9 cellular contexts compared by ENCODE assay signal in genomic region chr4:17111959-17112659, GRCh38.
A peak's percentile ranks its signal among the peaks of the same experiment; 100 is the strongest.
DNase-seq lines count a peak whose midpoint lies in the region; ATAC-seq and TF ChIP-seq lines count a peak whose summit lies in the region.
"Had no signal": no experiment of that assay in that cellular context is flagged by ENCODE, and none has a peak within 500 bp of the region (broad histone marks: within the 10 kb centered on the region; RNA-seq: fewer than 3 reads in every experiment).

No MANE protein-coding gene starts in this region.

- no peaks in the 10 kb centered on the region for H3K4me1 ChIP-seq in SJCRH30
- H3K4me1 ChIP-seq in hepatocyte (ENCODE audit: insufficient read depth) = no peaks in the 10 kb centered on the region

- H3K9me3 ChIP-seq in SJCRH30 (replicated peaks) (no peaks in the 10 kb centered on the region), hepatocyte (ENCODE audit: low read depth) (no peaks in the 10 kb centered on the region)

- no peak overlapping the region for H3K4me3 Mint-ChIP-seq in CD14-positive monocyte

- intact Hi-C loops in CD14-positive monocyte (cut with micrococcal nuclease) = no loop called here

- H3K9me2 ChIP-seq in hepatocyte (replicated peaks; ENCODE audit: insufficient read depth) = no peaks in the 10 kb centered on the region

- no peaks in the 10 kb centered on the region for H4K20me1 ChIP-seq in hepatocyte (ENCODE audit: insufficient read depth, poor library complexity, severe bottlenecking)

- H3K27ac ChIP-seq in SJCRH30 (no peak overlapping the region), hepatocyte (no peak overlapping the region)

- TF ChIP-seq CTCF in AG04449 (IDR thresholded peaks at IDR 0.05; ENCODE audit: insufficient read depth, low read length, missing control alignments) (peak; percentile 2), GM13977 (IDR thresholded peaks at IDR 0.05; ENCODE audit: extremely low read depth, insufficient read depth, missing control alignments) (peak; percentile 55), hepatocyte (IDR thresholded peaks at IDR 0.05; ENCODE audit: poor library complexity) (peak; percentile 33), CD14-positive monocyte (IDR thresholded peaks at IDR 0.05) (no peak)

- H3K9me3 Mint-ChIP-seq in CD14-positive monocyte = peaks cover 0 to 7% (median 2%) of the 10 kb centered on the region in 7 donors

- POLR2A ChIA-PET in AG04449 (lab: Yijun Ruan, JAX) = no interaction called here

- no peaks in the 10 kb centered on the region for H3K4me1 Mint-ChIP-seq in CD14-positive monocyte
- H3K4me1 Mint-ChIP-seq: IgD-negative memory B cell had no signal

- no peaks in the 10 kb centered on the region for H3K27me3 ChIP-seq in SJCRH30
- H3K27me3 ChIP-seq in hepatocyte = no peaks in the 10 kb centered on the region

- H3K36me3 Mint-ChIP-seq in CD14-positive monocyte = no peaks in the 10 kb centered on the region
- H3K36me3 Mint-ChIP-seq: IgD-negative memory B cell had no signal

- WGBS in hepatocyte (ENCODE audit: low lambda C conversion rate, missing lambda C conversion rate) = 66% methylated on average over 6 of the region's 6 CpGs

- in situ Hi-C loops in GM13977 (cut with MboI; ENCODE audit: low pct_unique_long_range_greater_than_20kb, low sequenced_read_pairs, unreplicated experiment) = no loop called here

- H3K36me3 ChIP-seq in SJCRH30 (no peaks in the 10 kb centered on the region), hepatocyte (replicated peaks; ENCODE audit: insufficient read depth, low read depth) (no peaks in the 10 kb centered on the region)

- no peak for ATAC-seq in GM19328 (IDR thresholded peaks at IDR 0.05; ENCODE audit: unreplicated experiment)

- CTCF ChIA-PET in AG04449 (lab: Yijun Ruan, JAX) = interaction anchor here (0.8 to 1.3 kb wide), 5 partner anchors 9 to 57 kb away, joined by 3 to 4 read pairs (median 3); no protein-coding TSS in a partner anchor

- no peaks in the 10 kb centered on the region for H3K79me2 ChIP-seq in hepatocyte

- no peak overlapping the region for H2AFZ ChIP-seq in hepatocyte

- peaks cover 0 to 4% (median 1%) of the 10 kb centered on the region in 3 donors for H3K27me3 Mint-ChIP-seq in CD14-positive monocyte (ENCODE audit: low read depth in 3 of 3)

- H3K4me3 ChIP-seq in AG04449 (ENCODE audit: low read depth, low read length) (no peak overlapping the region), SJCRH30 (no peak overlapping the region), hepatocyte (no peak overlapping the region)

- no peak for DNase-seq in AG04449 (ENCODE audit: low read depth, low spot score)
- DNase-seq in GM13977 (ENCODE audit: low spot score) = no peak
- DNase-seq in SJCRH30 = peak; percentile 17 to 53
- peak; percentile 13 for DNase-seq in hepatocyte (ENCODE audit: low spot score)
- DNase-seq in amniotic stem cell (lab: John Stamatoyannopoulos, UW) = no peak
- no peak for DNase-seq in DMS153 (lab: John Stamatoyannopoulos, UW)
- DNase-seq in CD14-positive monocyte (ENCODE audit: low spot score) = no peak

- no peak overlapping the region for H3K27ac Mint-ChIP-seq in CD14-positive monocyte
- H3K27ac Mint-ChIP-seq: IgD-negative memory B cell had no signal

- H3K4me2 ChIP-seq in hepatocyte = no peak overlapping the region

Comparison
In these comparisons a context has a peak if more than half of its experiments do, and no peak if none do; other contexts are left out.
1. DNase-seq: peak in SJCRH30 (2 of 2) and hepatocyte (single experiment); none in AG04449 (single experiment), GM13977 (single experiment), amniotic stem cell (single experiment), DMS153 (single experiment) and CD14-positive monocyte (single experiment).